In genomic region chr3:100260081-100260684, GRCh38 we compare ENCODE assay signal across 1 cellular context.
A peak's percentile ranks its signal among the peaks of the same experiment; 100 is the strongest.
TF ChIP-seq lines count a peak whose summit lies in the region.

No MANE protein-coding gene starts in this region.

TF ChIP-seq in HepG2, 621 proteins besides CTCF, POLR2A, EP300 and RAD21 (continued from another document and continues in another):
- TF ChIP-seq, protein P1, sequence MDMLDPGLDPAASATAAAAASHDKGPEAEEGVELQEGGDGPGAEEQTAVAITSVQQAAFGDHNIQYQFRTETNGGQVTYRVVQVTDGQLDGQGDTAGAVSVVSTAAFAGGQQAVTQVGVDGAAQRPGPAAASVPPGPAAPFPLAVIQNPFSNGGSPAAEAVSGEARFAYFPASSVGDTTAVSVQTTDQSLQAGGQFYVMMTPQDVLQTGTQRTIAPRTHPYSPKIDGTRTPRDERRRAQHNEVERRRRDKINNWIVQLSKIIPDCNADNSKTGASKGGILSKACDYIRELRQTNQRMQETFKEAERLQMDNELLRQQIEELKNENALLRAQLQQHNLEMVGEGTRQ (IDR thresholded peaks at IDR 0.05; ENCODE audit: low read depth, low read length): no peak
- TF ChIP-seq, protein P1 (CRISPR knock-in tag; IDR thresholded peaks at IDR 0.05; ENCODE audit: borderline replicate concordance): no peak
- TF ChIP-seq ZNF564 (CRISPR knock-in tag; IDR thresholded peaks at IDR 0.05): 0 out of 2 replicates have a peak, but pooled peaks have one; percentile 36
- TF ChIP-seq ELF1 (CRISPR knock-in tag; IDR thresholded peaks at IDR 0.05): no peak
- TF ChIP-seq, protein P2, sequence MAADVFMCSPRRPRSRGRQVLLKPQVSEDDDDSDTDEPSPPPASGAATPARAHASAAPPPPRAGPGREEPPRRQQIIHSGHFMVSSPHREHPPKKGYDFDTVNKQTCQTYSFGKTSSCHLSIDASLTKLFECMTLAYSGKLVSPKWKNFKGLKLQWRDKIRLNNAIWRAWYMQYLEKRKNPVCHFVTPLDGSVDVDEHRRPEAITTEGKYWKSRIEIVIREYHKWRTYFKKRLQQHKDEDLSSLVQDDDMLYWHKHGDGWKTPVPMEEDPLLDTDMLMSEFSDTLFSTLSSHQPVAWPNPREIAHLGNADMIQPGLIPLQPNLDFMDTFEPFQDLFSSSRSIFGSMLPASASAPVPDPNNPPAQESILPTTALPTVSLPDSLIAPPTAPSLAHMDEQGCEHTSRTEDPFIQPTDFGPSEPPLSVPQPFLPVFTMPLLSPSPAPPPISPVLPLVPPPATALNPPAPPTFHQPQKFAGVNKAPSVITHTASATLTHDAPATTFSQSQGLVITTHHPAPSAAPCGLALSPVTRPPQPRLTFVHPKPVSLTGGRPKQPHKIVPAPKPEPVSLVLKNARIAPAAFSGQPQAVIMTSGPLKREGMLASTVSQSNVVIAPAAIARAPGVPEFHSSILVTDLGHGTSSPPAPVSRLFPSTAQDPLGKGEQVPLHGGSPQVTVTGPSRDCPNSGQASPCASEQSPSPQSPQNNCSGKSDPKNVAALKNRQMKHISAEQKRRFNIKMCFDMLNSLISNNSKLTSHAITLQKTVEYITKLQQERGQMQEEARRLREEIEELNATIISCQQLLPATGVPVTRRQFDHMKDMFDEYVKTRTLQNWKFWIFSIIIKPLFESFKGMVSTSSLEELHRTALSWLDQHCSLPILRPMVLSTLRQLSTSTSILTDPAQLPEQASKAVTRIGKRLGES (CRISPR knock-in tag; IDR thresholded peaks at IDR 0.05; ENCODE audit: borderline replicate concordance): 0 out of 2 replicates have a peak, but pooled peaks have one; percentile 46
- no peak for TF ChIP-seq ZNF775 (CRISPR knock-in tag; IDR thresholded peaks at IDR 0.05; ENCODE audit: borderline replicate concordance)
- no peak for TF ChIP-seq FOSL2 (CRISPR knock-in tag; IDR thresholded peaks at IDR 0.05)
- no peak for TF ChIP-seq ZNF318 (CRISPR knock-in tag; IDR thresholded peaks at IDR 0.05)
- TF ChIP-seq ZNF136 (CRISPR knock-in tag; IDR thresholded peaks at IDR 0.05; ENCODE audit: low read depth): no peak; the same call in 1 of the 2 replicates
- no peak for TF ChIP-seq IRX3 (CRISPR knock-in tag; IDR thresholded peaks at IDR 0.05; ENCODE audit: borderline replicate concordance, low read depth)
- no peak for TF ChIP-seq NFKBIZ (CRISPR knock-in tag; IDR thresholded peaks at IDR 0.05)
- TF ChIP-seq ZNF3 (CRISPR knock-in tag; IDR thresholded peaks at IDR 0.05): no peak
- peak; percentile 45; the same call in 1 of the 2 replicates for TF ChIP-seq ZBTB7B (CRISPR knock-in tag; IDR thresholded peaks at IDR 0.05)
- TF ChIP-seq REL (CRISPR knock-in tag; conservative IDR thresholded peaks at IDR 0.05): no peak
- TF ChIP-seq PCBP2 (optimal IDR thresholded peaks at IDR 0.05; ENCODE audit: low read depth, low read length, poor library complexity, severe bottlenecking): no peak
- TF ChIP-seq POGZ (CRISPR knock-in tag; IDR thresholded peaks at IDR 0.05): no peak
- TF ChIP-seq, protein P3, sequence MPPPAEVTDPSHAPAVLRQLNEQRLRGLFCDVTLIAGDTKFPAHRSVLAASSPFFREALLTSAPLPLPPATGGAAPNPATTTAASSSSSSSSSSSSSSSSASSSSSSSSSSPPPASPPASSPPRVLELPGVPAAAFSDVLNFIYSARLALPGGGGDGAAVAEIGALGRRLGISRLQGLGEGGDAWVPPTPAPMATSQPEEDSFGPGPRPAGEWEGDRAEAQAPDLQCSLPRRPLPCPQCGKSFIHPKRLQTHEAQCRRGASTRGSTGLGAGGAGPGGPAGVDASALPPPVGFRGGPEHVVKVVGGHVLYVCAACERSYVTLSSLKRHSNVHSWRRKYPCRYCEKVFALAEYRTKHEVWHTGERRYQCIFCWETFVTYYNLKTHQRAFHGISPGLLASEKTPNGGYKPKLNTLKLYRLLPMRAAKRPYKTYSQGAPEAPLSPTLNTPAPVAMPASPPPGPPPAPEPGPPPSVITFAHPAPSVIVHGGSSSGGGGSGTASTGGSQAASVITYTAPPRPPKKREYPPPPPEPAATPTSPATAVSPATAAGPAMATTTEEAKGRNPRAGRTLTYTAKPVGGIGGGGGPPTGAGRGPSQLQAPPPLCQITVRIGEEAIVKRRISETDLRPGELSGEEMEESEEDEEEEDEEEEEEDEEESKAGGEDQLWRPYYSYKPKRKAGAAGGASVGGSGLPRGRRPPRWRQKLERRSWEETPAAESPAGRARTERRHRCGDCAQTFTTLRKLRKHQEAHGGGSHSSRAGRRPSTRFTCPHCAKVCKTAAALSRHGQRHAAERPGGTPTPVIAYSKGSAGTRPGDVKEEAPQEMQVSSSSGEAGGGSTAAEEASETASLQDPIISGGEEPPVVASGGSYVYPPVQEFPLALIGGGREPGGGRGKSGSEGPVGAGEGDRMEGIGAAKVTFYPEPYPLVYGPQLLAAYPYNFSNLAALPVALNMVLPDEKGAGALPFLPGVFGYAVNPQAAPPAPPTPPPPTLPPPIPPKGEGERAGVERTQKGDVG (CRISPR knock-in tag; IDR thresholded peaks at IDR 0.05; ENCODE audit: borderline replicate concordance): no peak
- no peak for TF ChIP-seq FOXA1 (IDR thresholded peaks at IDR 0.05)
- no peak for TF ChIP-seq FOXA1 (CRISPR knock-in tag; IDR thresholded peaks at IDR 0.05)
- no peak for TF ChIP-seq PLRG1 (conservative IDR thresholded peaks at IDR 0.05)
- TF ChIP-seq, protein P4, sequence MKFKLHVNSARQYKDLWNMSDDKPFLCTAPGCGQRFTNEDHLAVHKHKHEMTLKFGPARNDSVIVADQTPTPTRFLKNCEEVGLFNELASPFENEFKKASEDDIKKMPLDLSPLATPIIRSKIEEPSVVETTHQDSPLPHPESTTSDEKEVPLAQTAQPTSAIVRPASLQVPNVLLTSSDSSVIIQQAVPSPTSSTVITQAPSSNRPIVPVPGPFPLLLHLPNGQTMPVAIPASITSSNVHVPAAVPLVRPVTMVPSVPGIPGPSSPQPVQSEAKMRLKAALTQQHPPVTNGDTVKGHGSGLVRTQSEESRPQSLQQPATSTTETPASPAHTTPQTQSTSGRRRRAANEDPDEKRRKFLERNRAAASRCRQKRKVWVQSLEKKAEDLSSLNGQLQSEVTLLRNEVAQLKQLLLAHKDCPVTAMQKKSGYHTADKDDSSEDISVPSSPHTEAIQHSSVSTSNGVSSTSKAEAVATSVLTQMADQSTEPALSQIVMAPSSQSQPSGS (CRISPR knock-in tag; IDR thresholded peaks at IDR 0.05): no peak
- no peak for TF ChIP-seq ZNF607 (CRISPR knock-in tag; IDR thresholded peaks at IDR 0.05; ENCODE audit: borderline replicate concordance)
- TF ChIP-seq KAT2B (IDR thresholded peaks at IDR 0.05; ENCODE audit: borderline replicate concordance, low read depth, low read length): no peak
- TF ChIP-seq JDP2 (CRISPR knock-in tag; IDR thresholded peaks at IDR 0.05; ENCODE audit: borderline replicate concordance): no peak
- no peak for TF ChIP-seq ARNTL (CRISPR knock-in tag; IDR thresholded peaks at IDR 0.05)
- TF ChIP-seq SNAI1 (CRISPR knock-in tag; IDR thresholded peaks at IDR 0.05; ENCODE audit: borderline replicate concordance): no peak
- 0 out of 2 replicates have a peak, but pooled peaks have one; percentile 0 for TF ChIP-seq ZNF746 (CRISPR knock-in tag; IDR thresholded peaks at IDR 0.05)
- TF ChIP-seq, protein P5, sequence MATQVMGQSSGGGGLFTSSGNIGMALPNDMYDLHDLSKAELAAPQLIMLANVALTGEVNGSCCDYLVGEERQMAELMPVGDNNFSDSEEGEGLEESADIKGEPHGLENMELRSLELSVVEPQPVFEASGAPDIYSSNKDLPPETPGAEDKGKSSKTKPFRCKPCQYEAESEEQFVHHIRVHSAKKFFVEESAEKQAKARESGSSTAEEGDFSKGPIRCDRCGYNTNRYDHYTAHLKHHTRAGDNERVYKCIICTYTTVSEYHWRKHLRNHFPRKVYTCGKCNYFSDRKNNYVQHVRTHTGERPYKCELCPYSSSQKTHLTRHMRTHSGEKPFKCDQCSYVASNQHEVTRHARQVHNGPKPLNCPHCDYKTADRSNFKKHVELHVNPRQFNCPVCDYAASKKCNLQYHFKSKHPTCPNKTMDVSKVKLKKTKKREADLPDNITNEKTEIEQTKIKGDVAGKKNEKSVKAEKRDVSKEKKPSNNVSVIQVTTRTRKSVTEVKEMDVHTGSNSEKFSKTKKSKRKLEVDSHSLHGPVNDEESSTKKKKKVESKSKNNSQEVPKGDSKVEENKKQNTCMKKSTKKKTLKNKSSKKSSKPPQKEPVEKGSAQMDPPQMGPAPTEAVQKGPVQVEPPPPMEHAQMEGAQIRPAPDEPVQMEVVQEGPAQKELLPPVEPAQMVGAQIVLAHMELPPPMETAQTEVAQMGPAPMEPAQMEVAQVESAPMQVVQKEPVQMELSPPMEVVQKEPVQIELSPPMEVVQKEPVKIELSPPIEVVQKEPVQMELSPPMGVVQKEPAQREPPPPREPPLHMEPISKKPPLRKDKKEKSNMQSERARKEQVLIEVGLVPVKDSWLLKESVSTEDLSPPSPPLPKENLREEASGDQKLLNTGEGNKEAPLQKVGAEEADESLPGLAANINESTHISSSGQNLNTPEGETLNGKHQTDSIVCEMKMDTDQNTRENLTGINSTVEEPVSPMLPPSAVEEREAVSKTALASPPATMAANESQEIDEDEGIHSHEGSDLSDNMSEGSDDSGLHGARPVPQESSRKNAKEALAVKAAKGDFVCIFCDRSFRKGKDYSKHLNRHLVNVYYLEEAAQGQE (IDR thresholded peaks at IDR 0.05; ENCODE audit: borderline replicate concordance in 1 of 2, low read depth in 1 of 2, low read length in 2 of 2): no peak
- TF ChIP-seq GZF1 (CRISPR knock-in tag; IDR thresholded peaks at IDR 0.05): 0 out of 2 replicates have a peak, but pooled peaks have one; percentile 16
- TF ChIP-seq ZSCAN22 (CRISPR knock-in tag; IDR thresholded peaks at IDR 0.05): no peak; the same call in 1 of the 2 replicates
